In the genomic region with DNA sequence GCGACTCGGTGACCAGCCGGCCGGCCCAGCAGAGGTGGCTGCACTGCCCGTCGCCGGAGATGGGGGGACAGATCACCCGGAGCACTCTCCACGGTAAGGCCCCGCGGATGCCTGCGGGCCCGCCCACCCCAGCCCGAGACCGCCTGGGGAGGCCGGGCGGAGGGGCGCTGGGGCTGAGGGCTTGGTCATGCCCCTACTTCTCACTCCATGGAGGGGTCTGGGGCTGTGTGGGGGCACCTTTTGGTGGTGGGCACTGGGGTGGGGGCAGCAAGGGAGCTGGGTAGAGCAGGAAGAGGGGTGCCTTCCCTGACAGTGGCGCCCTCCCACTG, we compare ENCODE assay signal across 8 cellular contexts.
DNase-seq lines count a peak whose midpoint lies in the region; ATAC-seq and TF ChIP-seq lines count a peak whose summit lies in the region.

No MANE protein-coding gene starts in this region.

- H3K9ac ChIP-seq in iPS-15b (ENCODE audit: low read depth, low read length): no peak overlapping the region

- H3K9me3 Mint-ChIP-seq in activated B cell treated with CpG ODN at 0.5 μM for 24 hours: no peaks in the 10 kb centered on the region

- peaks cover 10% of the 10 kb centered on the region for H3K27me3 ChIP-seq in iPS-15b (ENCODE audit: control insufficient read depth, insufficient read depth, low read length)

- intact Hi-C loops in activated B cell treated with CpG ODN at 0.5 μM for 24 hours (cut with micrococcal nuclease): no loop called here

- no peak for DNase-seq in activated B cell treated with CpG ODN at 0.5 μM for 24 hours
- no peak for DNase-seq in NCI-H82 treated with DMSO at 0.1 percent for 48 hours (lab: John Stamatoyannopoulos, UW; ENCODE audit: unreplicated experiment)
- no peak for DNase-seq in mucosa of gallbladder (ENCODE audit: low spot score)

- peak overlapping the region in 3 of 21 experiments; percentile 21 to 52 (median 39) for H3K27ac ChIP-seq in skin epidermis

- H3K36me3 Mint-ChIP-seq in activated B cell treated with CpG ODN at 0.5 μM for 24 hours (ENCODE audit: low read depth): no peaks in the 10 kb centered on the region

- H3K9me3 ChIP-seq in iPS-15b (ENCODE audit: control insufficient read depth, insufficient read depth, low read length): no peaks in the 10 kb centered on the region

- no peak overlapping the region for H3K27ac Mint-ChIP-seq in activated B cell treated with CpG ODN at 0.5 μM for 24 hours

- no peak for TF ChIP-seq CTCF in activated B cell treated with CpG ODN at 0.5 μM for 24 hours (IDR thresholded peaks at IDR 0.05)

- H3K36me3 ChIP-seq in iPS-15b (ENCODE audit: control insufficient read depth, insufficient read depth, low read length): no peaks in the 10 kb centered on the region

- CTCF ChIA-PET in activated B cell treated with CpG ODN at 0.5 μM for 24 hours (lab: Charles Lee): no interaction called here

- peaks cover 35% of the 10 kb centered on the region for H3K27me3 Mint-ChIP-seq in activated B cell treated with CpG ODN at 0.5 μM for 24 hours

- peaks cover 4% of the 10 kb centered on the region for H3K4me1 Mint-ChIP-seq in activated B cell treated with CpG ODN at 0.5 μM for 24 hours

- H3K4me1 ChIP-seq in iPS-15b (ENCODE audit: control insufficient read depth, insufficient read depth, low read length): no peaks in the 10 kb centered on the region

- POLR2A ChIA-PET in activated B cell treated with CpG ODN at 0.5 μM for 24 hours (lab: Charles Lee): no interaction called here

- ATAC-seq in activated B cell treated with CpG ODN at 0.5 μM for 24 hours (ENCODE audit: low read depth): no peak
- ATAC-seq in GM18907 (IDR thresholded peaks at IDR 0.05; ENCODE audit: unreplicated experiment): no peak
- ATAC-seq in HG03565 (IDR thresholded peaks at IDR 0.05; ENCODE audit: unreplicated experiment): no peak

- H3K4me3 Mint-ChIP-seq in activated B cell treated with CpG ODN at 0.5 μM for 24 hours: peak overlapping the region; percentile 19

- H3K4me3 ChIP-seq in GM08714 (ENCODE audit: low read length) (peak overlapping the region; percentile 12; the same call in 1 of the 2 replicates), iPS-15b (ENCODE audit: low read depth, low read length) (peak overlapping the region; percentile 43), skin epidermis (peak overlapping the region; percentile 18 to 42 (median 29))
